Comparison of ENCODE assay signal across 1 cellular context in the genomic region with DNA sequence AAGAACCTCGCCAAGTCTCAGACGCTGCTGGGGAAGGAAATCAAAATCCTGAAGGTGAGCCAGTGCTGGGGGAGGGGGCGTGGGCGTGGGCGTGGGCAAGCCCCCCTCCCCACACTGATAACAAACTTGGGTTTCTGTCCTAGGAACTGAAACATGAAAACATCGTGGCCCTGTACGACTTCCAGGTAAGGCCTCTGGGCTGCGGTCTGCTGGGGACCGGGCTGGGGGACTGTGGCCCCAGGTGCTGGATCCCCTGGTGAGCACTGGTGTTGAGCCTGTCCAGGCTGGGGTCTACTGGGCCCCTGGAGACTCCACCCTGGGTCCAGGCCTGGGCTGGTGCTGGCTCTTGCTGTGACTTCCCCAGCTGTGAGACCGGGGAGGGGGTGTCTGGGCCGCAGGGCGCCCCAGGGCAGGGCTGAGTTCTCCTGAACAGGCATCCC.
TF ChIP-seq lines count a peak whose summit lies in the region.

No MANE protein-coding gene starts in this region.

TF ChIP-seq in endothelial cell of umbilical vein, 7 proteins besides CTCF, POLR2A, EP300 and RAD21:
- TF ChIP-seq FOS (IDR thresholded peaks at IDR 0.05; ENCODE audit: borderline replicate concordance, insufficient read depth, low read length) (no peak), JUN (IDR thresholded peaks at IDR 0.05; ENCODE audit: borderline replicate concordance, insufficient read depth, insufficient read length, low read depth) (no peak), MYC (IDR thresholded peaks at IDR 0.05; ENCODE audit: low read depth, low read length) (no peak), EZH2 (IDR thresholded peaks at IDR 0.05; ENCODE audit: borderline replicate concordance, low read depth, low read length, severe bottlenecking) (no peak), POLR2AphosphoS5 (IDR thresholded peaks at IDR 0.05; ENCODE audit: insufficient read depth, low read depth, low read length) (no peak)
